In genomic region chr17:38492067-38493040, GRCh38 we compare ENCODE assay signal across 8 cellular contexts.
DNase-seq lines count a peak whose midpoint lies in the region; ATAC-seq, FAIRE-seq and TF ChIP-seq lines count a peak whose summit lies in the region.
"Not testable (repeated sequence)": the region's sequence is repeated elsewhere in the genome, so short reads cannot be mapped to it uniquely, and the experiment has no call there.

No MANE protein-coding gene starts in this region.

- H3K9ac ChIP-seq in colonic mucosa (ENCODE audit: low read depth in 2 of 2, low read length in 2 of 2) = not testable (repeated sequence)

- H3K4me3 ChIP-seq in GM06990 (replicated peaks; ENCODE audit: low read depth, low read length); colonic mucosa; kidney epithelial cell (ENCODE audit: low read depth, low read length); small intestine (ENCODE audit: low read depth in 1 of 2, low read length in 2 of 2); vagina: not testable (repeated sequence)

- not testable (repeated sequence) for H3K27me3 ChIP-seq in GM06990 (replicated peaks; ENCODE audit: control insufficient read depth, insufficient read depth, low read length); colonic mucosa; kidney epithelial cell (ENCODE audit: control insufficient read depth, insufficient read depth, low read length); small intestine (ENCODE audit: control insufficient read depth in 2 of 2, insufficient read depth in 2 of 2, low read length in 2 of 2); vagina

- not testable (repeated sequence) for H3K27me3 Mint-ChIP-seq in activated CD8-positive, alpha-beta memory T cell treated with anti-CD3 and anti-CD28 coated beads, Interleukin-2, amount 10 ng/mL, durations not matched to agents 7 days and 5 days

- not testable (repeated sequence) for H3K36me3 Mint-ChIP-seq in activated CD8-positive, alpha-beta memory T cell treated with anti-CD3 and anti-CD28 coated beads, Interleukin-2, amount 10 ng/mL, durations not matched to agents 7 days and 5 days

- WGBS in small intestine, 3 donors = 52 to 57% (median 54%) methylated on average over 13 to 14 of the region's 14 CpGs

- ATAC-seq in activated CD8-positive, alpha-beta memory T cell treated with anti-CD3 and anti-CD28 coated beads, Interleukin-2, amount 10 ng/mL, durations not matched to agents 7 days and 5 days = peak; percentile 78

- not testable (repeated sequence) for H3K4me1 Mint-ChIP-seq in activated CD8-positive, alpha-beta memory T cell treated with anti-CD3 and anti-CD28 coated beads, Interleukin-2, amount 10 ng/mL, durations not matched to agents 7 days and 5 days

- H3K9me3 ChIP-seq in colonic mucosa; small intestine (ENCODE audit: control insufficient read depth, low read depth); vagina: not testable (repeated sequence)

- TF ChIP-seq CTCF in GM06990 (IDR thresholded peaks at IDR 0.05; ENCODE audit: insufficient read depth, low read length, poor library complexity, severe bottlenecking) (peak; percentile 81), colonic mucosa (IDR thresholded peaks at IDR 0.05) (peak; percentile 62), kidney epithelial cell (IDR thresholded peaks at IDR 0.05; ENCODE audit: insufficient read depth, low read length, poor library complexity, severe bottlenecking) (peak; percentile 84), vagina (IDR thresholded peaks at IDR 0.05) (peak in 2 of 3 experiments; percentile 37 to 73)

- not testable (repeated sequence) for H3K27ac Mint-ChIP-seq in activated CD8-positive, alpha-beta memory T cell treated with anti-CD3 and anti-CD28 coated beads, Interleukin-2, amount 10 ng/mL, durations not matched to agents 7 days and 5 days

- not testable (repeated sequence) for H3K4me3 Mint-ChIP-seq in activated CD8-positive, alpha-beta memory T cell treated with anti-CD3 and anti-CD28 coated beads, Interleukin-2, amount 10 ng/mL, durations not matched to agents 7 days and 5 days

- not testable (repeated sequence) for H3K27ac ChIP-seq in colonic mucosa; small intestine (ENCODE audit: low read depth in 1 of 2, low read length in 1 of 2); vagina

- intact Hi-C loops in colonic mucosa (cut with DNase I) = loop anchor here (5.0 kb wide), 1 partner anchor 175 kb away; no protein-coding TSS in a partner anchor
- intact Hi-C loops in vagina (cut with DNase I) = not testable (repeated sequence)

- DNase-seq in GM06990 (ENCODE audit: extremely low read depth, insufficient read length); vagina (ENCODE audit: extremely low spot score in 2 of 2): not testable (repeated sequence)
- DNase-seq in NCI-H128 (lab: John Stamatoyannopoulos, UW; ENCODE audit: unreplicated experiment) (peak; percentile 45), RPMI7951 (ENCODE audit: low read depth) (peak; percentile 71), colonic mucosa (peak; percentile 96), kidney epithelial cell (ENCODE audit: low read depth) (peak; percentile 58), small intestine (peak; percentile 85)
- DNase-seq in activated CD8-positive, alpha-beta memory T cell treated with anti-CD3 and anti-CD28 coated beads, Interleukin-2, amount 10 ng/mL, durations not matched to agents 7 days and 5 days = peak; percentile 94

- H3K9me3 Mint-ChIP-seq in activated CD8-positive, alpha-beta memory T cell treated with anti-CD3 and anti-CD28 coated beads, Interleukin-2, amount 10 ng/mL, durations not matched to agents 7 days and 5 days (ENCODE audit: low read depth) = not testable (repeated sequence)

- not testable (repeated sequence) for TF ChIP-seq POLR2A in vagina (IDR thresholded peaks at IDR 0.05)

- CTCF ChIA-PET in activated CD8-positive, alpha-beta memory T cell treated with anti-CD3 and anti-CD28 coated beads, Interleukin-2, amount 10 ng/mL, durations not matched to agents 7 days and 5 days (lab: Charles Lee) = interaction anchor here (0.8 to 2.4 kb wide), 13 partner anchors 11 to 175 kb away, joined by 3 to 26 read pairs (median 3); no protein-coding TSS in a partner anchor

- H3K36me3 ChIP-seq in GM06990 (ENCODE audit: control insufficient read depth, insufficient read depth, low read length); colonic mucosa; kidney epithelial cell (ENCODE audit: control insufficient read depth, insufficient read depth, low read length); small intestine (ENCODE audit: control insufficient read depth in 2 of 2, insufficient read depth in 2 of 2, low read length in 2 of 2): not testable (repeated sequence)
- H3K36me3 ChIP-seq in vagina = peaks cover 0 to 45% of the 10 kb centered on the region in 2 donors

- FAIRE-seq in small intestine (lab: Jason Lieb, UNC) = not testable (repeated sequence)

- H3K4me1 ChIP-seq in colonic mucosa; small intestine (ENCODE audit: control insufficient read depth in 2 of 2, insufficient read depth in 1 of 2, low read depth in 1 of 2, low read length in 1 of 2); vagina: not testable (repeated sequence)
